In the genomic region with DNA sequence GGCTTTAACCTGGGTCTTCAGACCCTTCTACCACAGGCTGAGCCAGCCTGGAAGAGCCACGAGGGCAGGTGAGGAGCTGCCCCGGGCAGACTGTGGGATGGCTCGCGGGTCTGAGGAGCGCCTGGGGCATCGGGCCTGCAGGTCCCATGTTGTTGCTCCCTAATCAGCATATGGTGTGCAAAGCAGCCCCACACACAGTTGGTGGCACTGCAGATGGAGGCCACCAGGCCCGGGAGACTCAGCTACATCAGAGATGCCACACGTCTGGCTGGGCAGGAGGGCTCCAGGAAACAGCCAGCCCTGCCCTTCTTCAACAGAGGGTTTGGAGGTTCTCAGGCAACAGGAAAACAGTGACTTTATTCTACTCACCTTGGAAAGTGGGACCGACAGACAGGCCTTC, we compare ENCODE assay signal across 1 cellular context.
TF ChIP-seq lines count a peak whose summit lies in the region.

No MANE protein-coding gene starts in this region.

TF ChIP-seq in HepG2, 621 proteins besides CTCF, POLR2A, EP300 and RAD21 (continued from another document):
- TF ChIP-seq ZNF687 (CRISPR knock-in tag; IDR thresholded peaks at IDR 0.05) = 0 out of 2 replicates have a peak, but pooled peaks have one; percentile 23
- TF ChIP-seq PCBP2 (optimal IDR thresholded peaks at IDR 0.05; ENCODE audit: low read depth, low read length, poor library complexity, severe bottlenecking) = no peak
- no peak for TF ChIP-seq U2AF1 (optimal IDR thresholded peaks at IDR 0.05; ENCODE audit: low read depth, low read length)
- TF ChIP-seq CBX5 (CRISPR knock-in tag; IDR thresholded peaks at IDR 0.05; ENCODE audit: borderline replicate concordance) = no peak
- TF ChIP-seq, protein P1, sequence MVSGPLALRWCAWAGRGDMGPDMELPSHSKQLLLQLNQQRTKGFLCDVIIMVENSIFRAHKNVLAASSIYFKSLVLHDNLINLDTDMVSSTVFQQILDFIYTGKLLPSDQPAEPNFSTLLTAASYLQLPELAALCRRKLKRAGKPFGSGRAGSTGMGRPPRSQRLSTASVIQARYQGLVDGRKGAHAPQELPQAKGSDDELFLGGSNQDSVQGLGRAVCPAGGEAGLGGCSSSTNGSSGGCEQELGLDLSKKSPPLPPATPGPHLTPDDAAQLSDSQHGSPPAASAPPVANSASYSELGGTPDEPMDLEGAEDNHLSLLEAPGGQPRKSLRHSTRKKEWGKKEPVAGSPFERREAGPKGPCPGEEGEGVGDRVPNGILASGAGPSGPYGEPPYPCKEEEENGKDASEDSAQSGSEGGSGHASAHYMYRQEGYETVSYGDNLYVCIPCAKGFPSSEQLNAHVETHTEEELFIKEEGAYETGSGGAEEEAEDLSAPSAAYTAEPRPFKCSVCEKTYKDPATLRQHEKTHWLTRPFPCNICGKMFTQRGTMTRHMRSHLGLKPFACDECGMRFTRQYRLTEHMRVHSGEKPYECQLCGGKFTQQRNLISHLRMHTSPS (CRISPR knock-in tag; IDR thresholded peaks at IDR 0.05; ENCODE audit: low read depth) = no peak
- TF ChIP-seq ATRX (CRISPR knock-in tag; IDR thresholded peaks at IDR 0.05; ENCODE audit: borderline replicate concordance) = no peak
TF ChIP-seq in HepG2: peak in this region for 1.
